In genomic region chr17:7241047-7241733, GRCh38 we compare ENCODE assay signal across 8 cellular contexts. TPM values are rescaled to one million over a fixed set of nuclear protein-coding genes. Genes with fewer than 3 reads are reported as not detected.
DNase-seq lines count a peak whose midpoint lies in the region; TF ChIP-seq lines count a peak whose summit lies in the region.

No MANE protein-coding gene starts in this region.

- H3K4me3 Mint-ChIP-seq in CD14-positive monocyte (peak overlapping the region; percentile 98 to 99), neural crest cell (peak overlapping the region; percentile 94)

- peaks cover 0 to 3% (median 0%) of the 10 kb centered on the region in 3 donors for H3K27me3 Mint-ChIP-seq in CD14-positive monocyte (ENCODE audit: low read depth in 3 of 3)
- H3K27me3 Mint-ChIP-seq in neural crest cell (ENCODE audit: low read depth): peaks cover 19% of the 10 kb centered on the region

- peak overlapping the region; percentile 99 to 100 (median 100) for H3K27ac Mint-ChIP-seq in CD14-positive monocyte
- H3K27ac Mint-ChIP-seq in neural crest cell (ENCODE audit: unreplicated experiment): peak overlapping the region; percentile 99

- H3K36me3 ChIP-seq in MG63: peaks cover 34% of the 10 kb centered on the region
- H3K36me3 ChIP-seq in ectodermal cell (ENCODE audit: control insufficient read depth, insufficient read depth, low read length): peaks cover 28% of the 10 kb centered on the region

- H3K36me3 Mint-ChIP-seq in CD14-positive monocyte (peaks cover 35 to 59% of the 10 kb centered on the region in 2 donors), neural crest cell (ENCODE audit: low read depth) (peaks cover 26% of the 10 kb centered on the region)

- H3K27ac ChIP-seq in ectodermal cell (ENCODE audit: insufficient read depth, low read depth, low read length, poor library complexity, severe bottlenecking): no peak overlapping the region

- H3K4me1 Mint-ChIP-seq in CD14-positive monocyte (peaks cover 39% of the 10 kb centered on the region), neural crest cell (peaks cover 47% of the 10 kb centered on the region)

- no peak for DNase-seq in CD14-positive monocyte (ENCODE audit: low spot score)
- DNase-seq in MG63: no peak
- DNase-seq in neural crest cell (ENCODE audit: low read depth, low spot score): no peak
- DNase-seq in dermis blood vessel endothelial cell: no peak
- DNase-seq in nucleus accumbens (lab: John Stamatoyannopoulos, UW): no peak
- DNase-seq in UCSD-AML1 (lab: John Stamatoyannopoulos, UW; ENCODE audit: unreplicated experiment): no peak
- DNase-seq in kidney glomerular epithelial cell (lab: John Stamatoyannopoulos, UW): no peak

- H3K27me3 ChIP-seq in MG63 (no peaks in the 10 kb centered on the region), ectodermal cell (ENCODE audit: control insufficient read depth, insufficient read depth, low read length, poor library complexity, severe bottlenecking) (no peaks in the 10 kb centered on the region)

- H3K4me3 ChIP-seq in MG63 (peak overlapping the region; percentile 91), ectodermal cell (ENCODE audit: insufficient read depth, low read depth, low read length) (peak overlapping the region; percentile 69)

- peaks cover 0 to 4% (median 0%) of the 10 kb centered on the region in 7 donors for H3K9me3 Mint-ChIP-seq in CD14-positive monocyte
- H3K9me3 Mint-ChIP-seq in neural crest cell: no peaks in the 10 kb centered on the region

- 60 to 67% methylated on average over 10 of the region's 10 CpGs for WGBS in ectodermal cell, 2 experiments

- intact Hi-C loops in CD14-positive monocyte (cut with micrococcal nuclease): no loop called here

- H3K4me1 ChIP-seq in ectodermal cell (ENCODE audit: control insufficient read depth, insufficient read depth, low read length): peaks cover 15% of the 10 kb centered on the region

- H3K9me3 ChIP-seq in MG63 (no peaks in the 10 kb centered on the region), ectodermal cell (ENCODE audit: control insufficient read depth, low read length) (no peaks in the 10 kb centered on the region)

- TF ChIP-seq CTCF in CD14-positive monocyte (IDR thresholded peaks at IDR 0.05) (no peak), neural crest cell (conservative IDR thresholded peaks at IDR 0.05) (no peak)

RNA-seq across cellular contexts. Expression of gene GABARAP, which starts 1.1 kb away (rescaled TPM):
- 1,000 to 10,000 TPM; 2,814 to 2,937 TPM for polyA plus RNA-seq in CD14-positive monocyte
- total RNA-seq in MG63 (2014; rRNA removed; shearing (Covaris generic); ENCODE audit: low replicate concordance): 36.7 and 148 TPM in 2 replicates
- polyA plus RNA-seq in ectodermal cell (2013, experiment 1 of 4): 564 TPM
- 562 TPM for polyA plus RNA-seq in ectodermal cell (2013, experiment 2 of 4)
- polyA plus RNA-seq in ectodermal cell (2013, experiment 3 of 4): 520 TPM
- 589 TPM for polyA plus RNA-seq in ectodermal cell (2013, experiment 4 of 4)
- total RNA-seq in neural crest cell: 470 and 479 TPM in 2 replicates
- 148 and 196 TPM in 2 replicates for total RNA-seq in dermis blood vessel endothelial cell

RNA-seq across cellular contexts. Expression of gene PHF23, which starts 1.9 kb away (rescaled TPM):
- polyA plus RNA-seq in CD14-positive monocyte: 10 to 100 TPM; 12.0 to 12.9 TPM
- 34.4 and 62.7 TPM in 2 replicates for total RNA-seq in MG63 (2014; rRNA removed; shearing (Covaris generic); ENCODE audit: low replicate concordance)
- 89.7 TPM for polyA plus RNA-seq in ectodermal cell (2013, experiment 1 of 4)
- polyA plus RNA-seq in ectodermal cell (2013, experiment 2 of 4): 99.3 TPM
- polyA plus RNA-seq in ectodermal cell (2013, experiment 3 of 4): 72.2 TPM
- 85.3 TPM for polyA plus RNA-seq in ectodermal cell (2013, experiment 4 of 4)
- total RNA-seq in neural crest cell (72.7 and 75.2 TPM in 2 replicates), dermis blood vessel endothelial cell (41.4 and 42.8 TPM in 2 replicates)

RNA-seq across cellular contexts. Expression of gene DVL2, which starts 6.9 kb away (rescaled TPM):
- polyA plus RNA-seq in CD14-positive monocyte: 1 to 10 TPM; 7.0 to 7.8 TPM
- 11.5 and 26.2 TPM in 2 replicates for total RNA-seq in MG63 (2014; rRNA removed; shearing (Covaris generic); ENCODE audit: low replicate concordance)
- 86.8 TPM for polyA plus RNA-seq in ectodermal cell (2013, experiment 1 of 4)
- 86.8 TPM for polyA plus RNA-seq in ectodermal cell (2013, experiment 2 of 4)
- 62.2 TPM for polyA plus RNA-seq in ectodermal cell (2013, experiment 3 of 4)
- polyA plus RNA-seq in ectodermal cell (2013, experiment 4 of 4): 74.7 TPM
- total RNA-seq in neural crest cell (130 and 140 TPM in 2 replicates), dermis blood vessel endothelial cell (32.8 and 45.7 TPM in 2 replicates)

RNA-seq across cellular contexts. Expression of gene CTDNEP1, which starts 10.3 kb away (rescaled TPM):
- polyA plus RNA-seq in CD14-positive monocyte: 10 to 100 TPM; 29.5 to 38.3 TPM
- 7.8 and 24.7 TPM in 2 replicates for total RNA-seq in MG63 (2014; rRNA removed; shearing (Covaris generic); ENCODE audit: low replicate concordance)
- 145 TPM for polyA plus RNA-seq in ectodermal cell (2013, experiment 1 of 4)
- polyA plus RNA-seq in ectodermal cell (2013, experiment 2 of 4): 143 TPM
- 125 TPM for polyA plus RNA-seq in ectodermal cell (2013, experiment 3 of 4)
- 134 TPM for polyA plus RNA-seq in ectodermal cell (2013, experiment 4 of 4)
- 179 and 182 TPM in 2 replicates for total RNA-seq in neural crest cell
- total RNA-seq in dermis blood vessel endothelial cell: 25.2 and 56.5 TPM in 2 replicates

RNA-seq across cellular contexts. Expression of gene ELP5, which starts 10.8 kb away (rescaled TPM):
- polyA plus RNA-seq in CD14-positive monocyte: 10 to 100 TPM; 44.1 to 49.5 TPM
- total RNA-seq in MG63 (2014; rRNA removed; shearing (Covaris generic); ENCODE audit: low replicate concordance): 24.1 and 36.4 TPM in 2 replicates
- polyA plus RNA-seq in ectodermal cell (2013, experiment 1 of 4): 81.5 TPM
- polyA plus RNA-seq in ectodermal cell (2013, experiment 2 of 4): 74.1 TPM
- polyA plus RNA-seq in ectodermal cell (2013, experiment 3 of 4): 62.5 TPM
- 69.5 TPM for polyA plus RNA-seq in ectodermal cell (2013, experiment 4 of 4)
- total RNA-seq in neural crest cell (74.4 and 77.4 TPM in 2 replicates), dermis blood vessel endothelial cell (33.0 and 52.2 TPM in 2 replicates)
